In genomic region chr2:26274058-26274613, GRCh38 we compare ENCODE assay signal across 10 cellular contexts. TPM values are rescaled to one million over a fixed set of nuclear protein-coding genes. Genes with fewer than 3 reads are reported as not detected.
DNase-seq lines count a peak whose midpoint lies in the region; ATAC-seq, FAIRE-seq and TF ChIP-seq lines count a peak whose summit lies in the region.
"Had no signal": no experiment of that assay in that cellular context is flagged by ENCODE, and none has a peak within 500 bp of the region (broad histone marks: within the 10 kb centered on the region; RNA-seq: fewer than 3 reads in every experiment).

No MANE protein-coding gene starts in this region.

- FAIRE-seq in HepG2 (lab: Jason Lieb, UNC) = peak; percentile 4
- FAIRE-seq: A204.1 had no signal

- intact Hi-C loops in HepG2 (cut with micrococcal nuclease; ENCODE audit: unreplicated experiment) (loop anchor here (2.0 kb wide), 1 partner anchor 29 kb away; the partner anchor contains the start of genes HADHA and HADHB), aorta (cut with DNase I) (no loop called here)

- no peaks in the 10 kb centered on the region for H3K9me3 ChIP-seq in HepG2 (ENCODE audit: low read length)
- no peaks in the 10 kb centered on the region for H3K9me3 ChIP-seq in aorta (ENCODE audit: control insufficient read depth, low read length)

- DNase-seq in NCI-H1417 (lab: John Stamatoyannopoulos, UW) (peak in 2 of 3 experiments; percentile 6 to 54), NCI-H1417 treated with DMSO at 0.1 percent for 48 hours (lab: John Stamatoyannopoulos, UW) (no peak), brain microvascular endothelial cell (peak; percentile 74), HepG2 (ENCODE audit: low spot score) (peak; percentile 78), aorta (no peak), T-helper 9 cell (no peak)
- no peak for DNase-seq in stimulated activated CD4-positive, alpha-beta T cell treated with anti-CD3 and anti-CD28 coated beads, Interleukin-4, amount 100 ng/mL, for 1 hour
- DNase-seq: activated B cell treated with CpG ODN at 0.5 μM for 24 hours had no signal

- H3K36me3 ChIP-seq in brain microvascular endothelial cell (replicated peaks) (peaks cover 19% of the 10 kb centered on the region), HepG2 (replicated peaks in 1 of 2; ENCODE audit: control insufficient read depth in 1 of 2, insufficient read depth in 2 of 2, low read length in 2 of 2) (peaks cover 25 to 55% of the 10 kb centered on the region in 2 experiments), aorta (ENCODE audit: control insufficient read depth in 1 of 2, insufficient read depth in 2 of 2, low read length in 1 of 2) (peaks cover 0 to 9% of the 10 kb centered on the region in 2 donors)

- POLR2A ChIA-PET in HepG2 (lab: Yijun Ruan, JAX) = interaction anchor here (1.3 to 2.5 kb wide), 2 partner anchors 22 to 29 kb away, joined by 3 to 33 read pairs; partner anchors contain the start of genes HADHA and HADHB

- no peak for TF ChIP-seq POLR2A in HepG2 (IDR thresholded peaks at IDR 0.05; ENCODE audit: insufficient read depth in 1 of 2, low read depth in 2 of 2, low read length in 2 of 2)

- TF ChIP-seq CTCF in brain microvascular endothelial cell (IDR thresholded peaks at IDR 0.05; ENCODE audit: low read depth, low read length, missing control alignments) (no peak), HepG2 (CRISPR knock-in tag; IDR thresholded peaks at IDR 0.05) (no peak)

- H3K27me3 ChIP-seq in brain microvascular endothelial cell (replicated peaks) (no peaks in the 10 kb centered on the region), HepG2 (ENCODE audit: control insufficient read depth in 1 of 2, insufficient read depth in 2 of 2, low read length in 2 of 2) (no peaks in the 10 kb centered on the region), aorta (ENCODE audit: control insufficient read depth in 1 of 2, insufficient read depth in 2 of 2, low read length in 1 of 2) (no peaks in the 10 kb centered on the region)

- no peaks in the 10 kb centered on the region for H3K79me2 ChIP-seq in HepG2 (ENCODE audit: insufficient read depth, low read length)

- 39% methylated on average over 5 of the region's 5 CpGs for WGBS in HepG2 (ENCODE audit: low lambda C conversion rate)
- 15 to 18% methylated on average over 5 of the region's 5 CpGs for WGBS in aorta, 2 donors

- H3K4me3 ChIP-seq in brain microvascular endothelial cell (ENCODE audit: low read depth, low read length) = no peak overlapping the region
- no peak overlapping the region for H3K4me3 ChIP-seq in HepG2 (replicated peaks in 1 of 3; ENCODE audit: insufficient read depth in 1 of 3, low read depth in 2 of 3, low read length in 3 of 3)
- H3K4me3 ChIP-seq in aorta (ENCODE audit: low read length in 2 of 2) = no peak overlapping the region

- TF ChIP-seq RAD21 in HepG2 (CRISPR knock-in tag; IDR thresholded peaks at IDR 0.05) = no peak

- in situ Hi-C loops in brain microvascular endothelial cell (cut with HindIII; ENCODE audit: low pct_ligation_motif_present, low sequenced_read_pairs) (no loop called here), HepG2 (cut with HindIII; ENCODE audit: extremely low pct_ligation_motif_present, low pct_unique_long_range_greater_than_20kb) (no loop called here)

- H4K20me1 ChIP-seq in HepG2 (ENCODE audit: insufficient read depth, low read length) = no peaks in the 10 kb centered on the region

- H3K4me1 ChIP-seq in HepG2 (ENCODE audit: insufficient read depth, low read length) (peaks cover 14% of the 10 kb centered on the region), aorta (ENCODE audit: control insufficient read depth in 1 of 2, insufficient read depth in 2 of 2, low read length in 2 of 2) (no peaks in the 10 kb centered on the region)

- H3K4me2 ChIP-seq in HepG2 (ENCODE audit: low read depth, low read length) = no peak overlapping the region

- BruUV-seq in HepG2 (replicated peaks; lab: Mats Ljungman, UMichigan) = no TSS peak

- no peak overlapping the region for H3K9ac ChIP-seq in HepG2 (ENCODE audit: insufficient read depth, low read depth, low read length)

- H3K27ac ChIP-seq in brain microvascular endothelial cell (peak overlapping the region; percentile 47), HepG2 (ENCODE audit: extremely low read length, insufficient read depth, low read length) (peak overlapping the region; percentile 29), aorta (ENCODE audit: low read depth in 1 of 2, low read length in 2 of 2) (peak overlapping the region in 1 of 2 donors; percentile 74)

- TF ChIP-seq EP300 in HepG2 (IDR thresholded peaks at IDR 0.05; ENCODE audit: low read depth in 2 of 2, low read length in 2 of 2) = peak in 1 of 2 experiments; percentile 58; a peak in 2 of 4 replicates
- TF ChIP-seq EP300 in HepG2 (CRISPR knock-in tag; IDR thresholded peaks at IDR 0.05; ENCODE audit: borderline replicate concordance) = no peak

- CTCF ChIA-PET in HepG2 (lab: Yijun Ruan, JAX; ENCODE audit: low intra/inter-chr PET ratio, low total read pairs) = no interaction called here

- no peak overlapping the region for H2AFZ ChIP-seq in HepG2 (ENCODE audit: low read length)

- peak; percentile 80 for ATAC-seq in HepG2
- peak; percentile 90 for ATAC-seq in aorta (ENCODE audit: low FRiP score)
- no peak for ATAC-seq in GM19023 (IDR thresholded peaks at IDR 0.05; ENCODE audit: unreplicated experiment)

TF ChIP-seq in HepG2, 621 proteins besides CTCF, POLR2A, EP300 and RAD21 (continues in another document):
- peak; percentile 53; the same call in 1 of the 2 replicates for TF ChIP-seq ZNF614 (CRISPR knock-in tag; IDR thresholded peaks at IDR 0.05; ENCODE audit: borderline replicate concordance)
- peak; percentile 26; the same call in 1 of the 2 replicates for TF ChIP-seq MED1 (CRISPR knock-in tag; IDR thresholded peaks at IDR 0.05)
- peak; percentile 49; the same call in 1 of the 2 replicates for TF ChIP-seq CBX5 (CRISPR knock-in tag; IDR thresholded peaks at IDR 0.05; ENCODE audit: borderline replicate concordance)
- TF ChIP-seq ISL2 (CRISPR knock-in tag; IDR thresholded peaks at IDR 0.05) = peak; percentile 48; the same call in 1 of the 2 replicates
- peak; percentile 47; the same call in 1 of the 2 replicates for TF ChIP-seq CREM (IDR thresholded peaks at IDR 0.05)
- TF ChIP-seq CREM (CRISPR knock-in tag; IDR thresholded peaks at IDR 0.05) = no peak
- no peak for TF ChIP-seq ZFP36 (IDR thresholded peaks at IDR 0.05; ENCODE audit: borderline replicate concordance, low read depth, low read length, partially characterized antibody)
- peak; percentile 39; the same call in 1 of the 2 replicates for TF ChIP-seq FOXO1 (CRISPR knock-in tag; IDR thresholded peaks at IDR 0.05)
- 0 out of 2 replicates have a peak, but pooled peaks have one; percentile 15 for TF ChIP-seq SAP130 (CRISPR knock-in tag; IDR thresholded peaks at IDR 0.05; ENCODE audit: low read depth)

RNA-seq across cellular contexts. Expression of gene HADHB, which starts 29.4 kb away (rescaled TPM):
- 238 and 304 TPM in 2 replicates for total RNA-seq in HepG2 (2016; rRNA removed; fragmentation: Illumina TruSeq; extraction: Trizol)
- 27.8 and 28.9 TPM in 2 replicates for total RNA-seq in HepG2 (2016; cell fraction: cytosol; rRNA removed; fragmentation: Illumina TruSeq; extraction: Trizol; ENCODE audit: low read depth)
- total RNA-seq in HepG2 (2016; cell fraction: insoluble cytoplasmic fraction; rRNA removed; fragmentation: Illumina TruSeq; extraction: Trizol) = 239 and 297 TPM in 2 replicates
- total RNA-seq in HepG2 (2016; cell fraction: membrane; rRNA removed; fragmentation: Illumina TruSeq; extraction: Trizol) = 45.3 and 49.2 TPM in 2 replicates
- total RNA-seq in HepG2 (2016; cell fraction: nucleus; rRNA removed; fragmentation: Illumina TruSeq; extraction: Trizol) = 107 and 123 TPM in 2 replicates
- 97.1 and 112 TPM in 2 replicates for polyA plus RNA-seq in HepG2 (2011; rRNA removed)
- 101 and 128 TPM in 2 replicates for polyA plus RNA-seq in HepG2 (2011; cell fraction: cytosol; rRNA removed)
- 35.3 and 43.0 TPM in 2 replicates for polyA plus RNA-seq in HepG2 (2011; cell fraction: nucleus; rRNA removed)
- polyA plus RNA-seq in HepG2 (2012) = 78.1 and 124 TPM in 2 replicates
- polyA plus RNA-seq in HepG2 (2016; cell fraction: cytosol; fragmentation: Illumina TruSeq; extraction: Trizol; ENCODE audit: low read depth) = 19.4 and 19.7 TPM in 2 replicates
- polyA plus RNA-seq in HepG2 (2016; cell fraction: insoluble cytoplasmic fraction; fragmentation: Illumina TruSeq; extraction: Trizol; ENCODE audit: low read depth) = 261 and 264 TPM in 2 replicates
- polyA plus RNA-seq in HepG2 (2016; cell fraction: membrane; fragmentation: Illumina TruSeq; extraction: Trizol; ENCODE audit: low read depth) = 31.8 and 34.9 TPM in 2 replicates
- 130 and 134 TPM in 2 replicates for polyA plus RNA-seq in HepG2 (2016; cell fraction: nucleus; fragmentation: Illumina TruSeq; extraction: Trizol; ENCODE audit: insufficient read depth, low read depth)
- 138 and 239 TPM in 2 replicates for polyA minus RNA-seq in HepG2 (2011; rRNA and poly(A)+ RNA removed; ENCODE audit: low replicate concordance)
- polyA minus RNA-seq in HepG2 (2011; cell fraction: cytosol; rRNA and poly(A)+ RNA removed) = 86.5 and 95.1 TPM in 2 replicates
- polyA minus RNA-seq in HepG2 (2011; cell fraction: nucleus; rRNA and poly(A)+ RNA removed) = 71.3 and 79.6 TPM in 2 replicates
- 10 to 100 TPM; 88.1 to 95.7 TPM for total RNA-seq in aorta
- 10 to 100 TPM; 83.1 to 84.5 TPM for polyA plus RNA-seq in aorta

RNA-seq across cellular contexts. Expression of gene HADHA, which starts 29.7 kb away (rescaled TPM):
- total RNA-seq in HepG2 (2016; rRNA removed; fragmentation: Illumina TruSeq; extraction: Trizol) (270 and 385 TPM in 2 replicates), aorta (100 to 1,000 TPM; 102 to 109 TPM)
- total RNA-seq in HepG2 (2016; cell fraction: cytosol; rRNA removed; fragmentation: Illumina TruSeq; extraction: Trizol; ENCODE audit: low read depth) = 28.5 and 37.3 TPM in 2 replicates
- 269 and 366 TPM in 2 replicates for total RNA-seq in HepG2 (2016; cell fraction: insoluble cytoplasmic fraction; rRNA removed; fragmentation: Illumina TruSeq; extraction: Trizol)
- 91.6 and 115 TPM in 2 replicates for total RNA-seq in HepG2 (2016; cell fraction: membrane; rRNA removed; fragmentation: Illumina TruSeq; extraction: Trizol)
- total RNA-seq in HepG2 (2016; cell fraction: nucleus; rRNA removed; fragmentation: Illumina TruSeq; extraction: Trizol) = 133 TPM in 2 replicates
- polyA plus RNA-seq in HepG2 (2011; rRNA removed) (101 and 102 TPM in 2 replicates), aorta (10 to 100 TPM; 76.0 to 76.4 TPM)
- 101 and 123 TPM in 2 replicates for polyA plus RNA-seq in HepG2 (2011; cell fraction: cytosol; rRNA removed)
- polyA plus RNA-seq in HepG2 (2011; cell fraction: nucleus; rRNA removed) = 35.5 and 47.7 TPM in 2 replicates
- polyA plus RNA-seq in HepG2 (2012) = 178 and 209 TPM in 2 replicates
- polyA plus RNA-seq in HepG2 (2016; cell fraction: cytosol; fragmentation: Illumina TruSeq; extraction: Trizol; ENCODE audit: low read depth) = 28.3 and 35.5 TPM in 2 replicates
- 311 and 319 TPM in 2 replicates for polyA plus RNA-seq in HepG2 (2016; cell fraction: insoluble cytoplasmic fraction; fragmentation: Illumina TruSeq; extraction: Trizol; ENCODE audit: low read depth)
- polyA plus RNA-seq in HepG2 (2016; cell fraction: membrane; fragmentation: Illumina TruSeq; extraction: Trizol; ENCODE audit: low read depth) = 67.7 and 83.6 TPM in 2 replicates
- polyA plus RNA-seq in HepG2 (2016; cell fraction: nucleus; fragmentation: Illumina TruSeq; extraction: Trizol; ENCODE audit: insufficient read depth, low read depth) = 138 and 139 TPM in 2 replicates
- polyA minus RNA-seq in HepG2 (2011; rRNA and poly(A)+ RNA removed; ENCODE audit: low replicate concordance) = 135 and 171 TPM in 2 replicates
- polyA minus RNA-seq in HepG2 (2011; cell fraction: cytosol; rRNA and poly(A)+ RNA removed) = 120 and 132 TPM in 2 replicates
- polyA minus RNA-seq in HepG2 (2011; cell fraction: nucleus; rRNA and poly(A)+ RNA removed) = 57.7 and 75.8 TPM in 2 replicates

Comparison
In these comparisons a context has a peak if more than half of its experiments do, and no peak if none do; other contexts are left out.
1. DNase-seq: peak in NCI-H1417 (2 of 3), brain microvascular endothelial cell (single experiment) and HepG2 (single experiment); none in NCI-H1417 treated with DMSO at 0.1 percent for 48 hours (single experiment), aorta (0 of 2), stimulated activated CD4-positive, alpha-beta T cell treated with anti-CD3 and anti-CD28 coated beads, Interleukin-4, amount 100 ng/mL, for 1 hour (single experiment) and T-helper 9 cell (single experiment).